Comparison of ENCODE assay signal across 17 cellular contexts in the genomic region with DNA sequence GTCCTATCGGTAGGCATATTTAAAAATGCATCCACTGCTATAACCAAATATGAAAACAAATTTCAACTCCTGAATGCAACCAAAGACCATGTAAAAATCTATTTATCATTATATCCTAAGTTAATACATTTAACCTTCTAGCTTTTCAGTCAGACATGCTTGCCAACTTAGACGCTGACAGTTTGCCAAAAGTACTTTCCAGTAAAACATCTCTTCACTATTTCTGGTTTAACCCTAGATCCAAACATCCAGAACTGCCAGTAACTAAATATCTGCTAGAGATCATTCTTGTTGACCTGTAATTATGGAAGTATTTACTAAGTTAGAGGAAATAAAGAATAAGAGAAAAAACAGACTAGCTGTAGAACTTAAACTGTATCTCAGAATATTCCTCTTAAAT.
"Had no signal": no experiment of that assay in that cellular context is flagged by ENCODE, and none has a peak within 500 bp of the region (broad histone marks: within the 10 kb centered on the region; RNA-seq: fewer than 3 reads in every experiment).

No MANE protein-coding gene starts in this region.

- DNase-seq: activated CD4-positive, alpha-beta memory T cell treated with anti-CD3 and anti-CD28 coated beads, Interleukin-2, amount 10 ng/mL, durations not matched to agents 7 days and 5 days; activated naive CD4-positive, alpha-beta T cell treated with anti-CD3 and anti-CD28 coated beads, Interleukin-2, amount 50 U/mL, for 16 hours; activated T-cell treated with anti-CD3 and anti-CD28 coated beads, Interleukin-2, amount 50 U/mL, for 24 hours; central memory CD4-positive, alpha-beta T cell; left ventricle myocardium inferior; mesenchymal stem cell; natural killer cell; posterior cingulate gyrus; stimulated activated CD4-positive, alpha-beta T cell treated with anti-CD3 and anti-CD28 coated beads, Interleukin-4, amount 100 ng/mL, for 24 hours; stimulated activated naive CD4-positive, alpha-beta T cell; transverse colon; WERI-Rb-1 had no signal

- H3K27ac ChIP-seq: adrenal gland, coronary artery, esophagus muscularis mucosa, hepatocyte, skin epidermis, transverse colon, WERI-Rb-1 had no signal

- H3K27me3 ChIP-seq: adrenal gland, esophagus muscularis mucosa, hepatocyte, transverse colon had no signal

- H3K4me3 ChIP-seq: adrenal gland, coronary artery, esophagus muscularis mucosa, hepatocyte, left ventricle myocardium inferior, skin epidermis, transverse colon had no signal

- H3K36me3 ChIP-seq: adrenal gland, esophagus muscularis mucosa, left ventricle myocardium inferior, transverse colon, WERI-Rb-1 had no signal

- ATAC-seq: natural killer cell had no signal

- H2AFZ ChIP-seq: hepatocyte had no signal

- H3K9me3 ChIP-seq: adrenal gland, esophagus muscularis mucosa, left ventricle myocardium inferior, transverse colon had no signal

- H3K79me2 ChIP-seq: hepatocyte had no signal

- H3K4me2 ChIP-seq: hepatocyte had no signal
